ENCODE assay signal across 11 cellular contexts in the genomic region with DNA sequence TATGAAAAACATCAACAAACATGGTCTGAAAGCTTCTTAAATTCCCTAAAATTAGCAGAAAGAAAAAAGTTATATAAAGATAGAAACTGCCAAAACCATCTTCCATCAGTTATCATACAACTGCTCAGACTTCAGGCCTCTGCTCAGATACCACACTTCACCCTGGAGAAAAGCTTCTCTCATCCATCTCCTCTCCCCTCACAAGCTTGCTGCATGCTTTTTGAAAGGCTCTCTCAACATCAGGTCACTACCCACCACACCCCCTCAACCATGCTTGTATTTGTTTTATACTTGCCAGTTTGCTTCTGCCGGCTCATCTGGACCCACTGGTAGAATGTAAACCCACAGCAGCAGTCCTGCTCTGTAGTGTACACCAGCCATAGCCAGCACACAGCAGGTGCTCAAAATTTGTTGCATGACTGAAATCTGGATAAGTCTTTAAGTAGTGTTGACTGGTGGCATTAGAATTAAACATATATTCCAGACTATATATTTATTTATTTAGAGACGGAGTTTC. TPM values are rescaled to one million over a fixed set of nuclear protein-coding genes. Genes with fewer than 3 reads are reported as not detected.
DNase-seq lines count a peak whose midpoint lies in the region; ATAC-seq and TF ChIP-seq lines count a peak whose summit lies in the region.
"Had no signal": no experiment of that assay in that cellular context is flagged by ENCODE, and none has a peak within 500 bp of the region (broad histone marks: within the 10 kb centered on the region; RNA-seq: fewer than 3 reads in every experiment).

No MANE protein-coding gene starts in this region.

- H2BK15ac ChIP-seq in H9 (ENCODE audit: low read depth, low read length): no peak overlapping the region

- H3K36me3 ChIP-seq in CD4-positive, alpha-beta memory T cell (ENCODE audit: insufficient read depth, low read length): peaks cover 37% of the 10 kb centered on the region
- H3K36me3 ChIP-seq: prostate gland had no signal

- no peaks in the 10 kb centered on the region for H3K9me3 Mint-ChIP-seq in CD4-positive, alpha-beta memory T cell
- no peaks in the 10 kb centered on the region for H3K9me3 Mint-ChIP-seq in H9
- no peaks in the 10 kb centered on the region for H3K9me3 Mint-ChIP-seq in activated naive CD8-positive, alpha-beta T cell (ENCODE audit: low read depth)
- H3K9me3 Mint-ChIP-seq in natural killer cell: no peaks in the 10 kb centered on the region

- H3K4me3 Mint-ChIP-seq in CD4-positive, alpha-beta memory T cell: peak overlapping the region in 7 of 8 donors; percentile 57 to 82 (median 71)
- no peak overlapping the region for H3K4me3 Mint-ChIP-seq in H9
- H3K4me3 Mint-ChIP-seq in activated naive CD8-positive, alpha-beta T cell: peak overlapping the region; percentile 2
- H3K4me3 Mint-ChIP-seq in natural killer cell: peak overlapping the region; percentile 17

- no peaks in the 10 kb centered on the region for H3K27me3 ChIP-seq in CD4-positive, alpha-beta memory T cell (ENCODE audit: insufficient read depth, low read length)
- H3K27me3 ChIP-seq in H9 (ENCODE audit: insufficient read depth, low read length): no peaks in the 10 kb centered on the region

- H3K36me3 Mint-ChIP-seq in CD4-positive, alpha-beta memory T cell: peaks cover 28 to 60% of the 10 kb centered on the region in 2 donors
- H3K36me3 Mint-ChIP-seq in H9 (ENCODE audit: insufficient read depth in 1 of 3, low read depth in 3 of 3) (peaks cover 43 to 71% (median 65%) of the 10 kb centered on the region in 3 experiments), natural killer cell (peaks cover 7% of the 10 kb centered on the region)
- H3K36me3 Mint-ChIP-seq in activated naive CD8-positive, alpha-beta T cell: peaks cover 2% of the 10 kb centered on the region

- H3K79me1 ChIP-seq in H9 (ENCODE audit: insufficient read depth, low read depth, low read length, poor library complexity, severe bottlenecking): peaks cover 5% of the 10 kb centered on the region

- no peak overlapping the region for H2BK20ac ChIP-seq in H9 (ENCODE audit: low read depth, low read length, poor library complexity, severe bottlenecking)

- H2BK12ac ChIP-seq in H9 (ENCODE audit: insufficient read length, low read depth, low read length): no peak overlapping the region

- H2BK120ac ChIP-seq in H9 (ENCODE audit: low read depth, low read length, poor library complexity, severe bottlenecking): no peak overlapping the region

- H3K79me2 ChIP-seq in H9 (ENCODE audit: insufficient read depth, low read length): peaks cover 66% of the 10 kb centered on the region

- H3K56ac ChIP-seq in H9 (ENCODE audit: insufficient read length, low read depth, low read length): no peak overlapping the region

- H3T11ph ChIP-seq in H9 (ENCODE audit: low read length): no peak overlapping the region

- no peak overlapping the region for H3K4me3 ChIP-seq in CD4-positive, alpha-beta memory T cell (ENCODE audit: low read length in 2 of 2)
- H3K4me3 ChIP-seq: HAP-1, prostate gland had no signal

- no peak overlapping the region for H4K91ac ChIP-seq in H9 (ENCODE audit: insufficient read length, low read depth, low read length)

- H3K9ac ChIP-seq in H9 (ENCODE audit: extremely low read depth, insufficient read length, low read length): no peak overlapping the region

- H3K23ac ChIP-seq in H9 (ENCODE audit: insufficient read length, low read depth, low read length): no peak overlapping the region

- peak overlapping the region in 6 of 7 donors; percentile 32 to 90 (median 76) for H3K27ac Mint-ChIP-seq in CD4-positive, alpha-beta memory T cell
- H3K27ac Mint-ChIP-seq in H9 (peak overlapping the region in 2 of 3 experiments; percentile 41 to 68; a peak in 3 of 7 replicates), natural killer cell (peak overlapping the region; percentile 72 to 73)
- peak overlapping the region; percentile 29 for H3K27ac Mint-ChIP-seq in activated naive CD8-positive, alpha-beta T cell

- ATAC-seq in natural killer cell (no peak), GM19023 (IDR thresholded peaks at IDR 0.05; ENCODE audit: unreplicated experiment) (no peak), HG02798 (IDR thresholded peaks at IDR 0.05; ENCODE audit: poor library complexity, unreplicated experiment) (no peak)

- no peak overlapping the region for H2AFZ ChIP-seq in H9 (ENCODE audit: low read length)

- intact Hi-C loops in CD4-positive, alpha-beta memory T cell (cut with micrococcal nuclease): no loop called here
- intact Hi-C loops in natural killer cell (cut with micrococcal nuclease): no loop called here

- H3K18ac ChIP-seq in H9 (ENCODE audit: insufficient read length, low read depth, low read length): no peak overlapping the region

- peaks cover 3% of the 10 kb centered on the region for H3K23me2 ChIP-seq in H9 (ENCODE audit: insufficient read length, low read depth, low read length, poor library complexity, severe bottlenecking)

- no peak overlapping the region for H2AK5ac ChIP-seq in H9 (ENCODE audit: insufficient read length, low read length)

- H3K9me3 ChIP-seq in CD4-positive, alpha-beta memory T cell (ENCODE audit: control insufficient read depth in 1 of 2, low read length in 2 of 2): no peaks in the 10 kb centered on the region
- H3K9me3 ChIP-seq in H9 (ENCODE audit: control insufficient read depth, low read depth, low read length): no peaks in the 10 kb centered on the region
- H3K9me3 ChIP-seq: HAP-1, prostate gland had no signal

- no peak overlapping the region for H3K4me2 ChIP-seq in H9 (ENCODE audit: insufficient read depth, insufficient read length, low read length)

- TF ChIP-seq CTCF in H9 (conservative IDR thresholded peaks at IDR 0.05) (no peak), natural killer cell (IDR thresholded peaks at IDR 0.05) (no peak)

- no peak overlapping the region for H3K14ac ChIP-seq in H9 (ENCODE audit: insufficient read depth, low read length)

- H3K27ac ChIP-seq in CD4-positive, alpha-beta memory T cell (ENCODE audit: low read depth, low read length): no peak overlapping the region
- H3K27ac ChIP-seq in H9 (ENCODE audit: insufficient read length, low read depth, low read length): no peak overlapping the region
- H3K27ac ChIP-seq: epithelial cell of prostate, prostate gland had no signal

- H3K4me1 Mint-ChIP-seq in CD4-positive, alpha-beta memory T cell: peaks cover 46 to 90% (median 71%) of the 10 kb centered on the region in 4 donors
- H3K4me1 Mint-ChIP-seq in H9: peaks cover 20 to 29% of the 10 kb centered on the region in 2 experiments
- H3K4me1 Mint-ChIP-seq in activated naive CD8-positive, alpha-beta T cell (ENCODE audit: low read depth): peaks cover 78% of the 10 kb centered on the region
- H3K4me1 Mint-ChIP-seq in natural killer cell: peaks cover 48 to 57% of the 10 kb centered on the region in 2 donors

- no peak overlapping the region for H4K5ac ChIP-seq in H9 (ENCODE audit: insufficient read length, low read depth, low read length)

- peaks cover 95% of the 10 kb centered on the region for H3K4me1 ChIP-seq in CD4-positive, alpha-beta memory T cell (ENCODE audit: insufficient read depth, low read length)
- H3K4me1 ChIP-seq in H9 (ENCODE audit: insufficient read depth, low read length): 0 out of 2 replicates have a peak, but pooled peaks cover 3% of the 10 kb centered on the region

- no peak for DNase-seq in CD4-positive, alpha-beta memory T cell
- DNase-seq in H9 (no peak), natural killer cell (no peak)
- no peak for DNase-seq in effector CD4-positive, alpha-beta T cell
- DNase-seq: NCI-H1694 treated with DMSO at 0.1 percent for 48 hours had no signal

- no peak overlapping the region for H4K8ac ChIP-seq in H9 (replicated peaks; ENCODE audit: insufficient read length, low read depth, low read length)

- no peaks in the 10 kb centered on the region for H3K27me3 Mint-ChIP-seq in CD4-positive, alpha-beta memory T cell
- H3K27me3 Mint-ChIP-seq in H9 (ENCODE audit: low read depth): no peaks in the 10 kb centered on the region
- H3K27me3 Mint-ChIP-seq in activated naive CD8-positive, alpha-beta T cell: no peaks in the 10 kb centered on the region
- H3K27me3 Mint-ChIP-seq in natural killer cell (ENCODE audit: low read depth in 2 of 2): no peaks in the 10 kb centered on the region

- H3K4ac ChIP-seq in H9 (ENCODE audit: low read depth, low read length): no peak overlapping the region

- H4K20me1 ChIP-seq in H9 (ENCODE audit: control insufficient read depth, insufficient read depth, insufficient read length): no peaks in the 10 kb centered on the region

- no CpG with 5 or more reads among the region's 2 CpGs for WGBS in H9 (ENCODE audit: extremely low coverage, insufficient read length, low lambda C conversion rate)

- POLR2A ChIA-PET in CD4-positive, alpha-beta memory T cell (lab: Charles Lee; ENCODE audit: partially characterized antibody): no interaction called here

- CTCF ChIA-PET in CD4-positive, alpha-beta memory T cell (lab: Charles Lee; ENCODE audit: partially characterized antibody): no interaction called here

- no peak overlapping the region for H2BK5ac ChIP-seq in H9 (ENCODE audit: insufficient read length, low read length)

RNA-seq across cellular contexts. Expression of gene PPP1CC, which starts 8.8 kb away (rescaled TPM):
- 100 to 1,000 TPM; 147 to 168 TPM for total RNA-seq in CD4-positive, alpha-beta memory T cell
- polyA plus RNA-seq in CD4-positive, alpha-beta memory T cell: 100 to 1,000 TPM; 140 to 216 TPM
- total RNA-seq in H9 (2021): 286 and 290 TPM in 2 replicates
- total RNA-seq in natural killer cell: 100 to 1,000 TPM; 114 to 121 (median 117) TPM

RNA-seq across cellular contexts. Expression of gene HVCN1, which starts 45.0 kb away (rescaled TPM):
- 1 to 10 TPM; 6.4 to 7.8 TPM for total RNA-seq in CD4-positive, alpha-beta memory T cell
- polyA plus RNA-seq in CD4-positive, alpha-beta memory T cell: 10 to 100 TPM in 1 of 2 donors, 1 to 10 TPM in 1; 7.4 to 16.4 TPM
- 5.2 and 5.5 TPM in 2 replicates for total RNA-seq in H9 (2021)
- 10 to 100 TPM; 12.5 to 18.4 (median 18.0) TPM for total RNA-seq in natural killer cell

Comparison
In these comparisons a context has a peak if more than half of its experiments do, and no peak if none do; other contexts are left out.
1. H3K4me3 Mint-ChIP-seq: peak in CD4-positive, alpha-beta memory T cell (7 of 8), activated naive CD8-positive, alpha-beta T cell (single experiment) and natural killer cell (single experiment); none in H9 (0 of 2).
2. Peak in every context shown above with its lines, with median percentiles within 50 percentile points of each other: H3K27ac Mint-ChIP-seq.